ENCODE assay signal across 20 cellular contexts in the genomic region with DNA sequence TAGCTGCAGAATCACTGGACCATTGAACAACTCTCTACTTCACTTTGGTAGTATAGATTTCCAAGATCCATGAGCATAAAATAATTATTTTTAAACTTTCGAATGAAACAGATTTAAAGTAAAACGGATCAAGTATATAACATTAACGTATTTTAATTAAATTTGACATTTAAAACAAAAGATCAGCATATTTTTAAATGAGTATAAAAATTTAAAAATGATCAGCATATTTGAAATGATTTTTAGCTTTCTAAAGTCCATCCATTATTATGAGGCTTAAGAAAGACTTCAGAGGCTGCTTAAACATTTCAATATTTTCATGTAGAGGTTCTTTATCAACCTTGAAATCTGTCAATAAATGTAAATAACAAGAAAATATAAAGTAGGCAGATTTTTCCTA. TPM values are rescaled to one million over a fixed set of nuclear protein-coding genes. Genes with fewer than 3 reads are reported as not detected.
DNase-seq lines count a peak whose midpoint lies in the region; ATAC-seq, FAIRE-seq and TF ChIP-seq lines count a peak whose summit lies in the region.
"Had no signal": no experiment of that assay in that cellular context is flagged by ENCODE, and none has a peak within 500 bp of the region (broad histone marks: within the 10 kb centered on the region; RNA-seq: fewer than 3 reads in every experiment).

No MANE protein-coding gene starts in this region.

- H3K27ac ChIP-seq in HepG2 (ENCODE audit: extremely low read length, insufficient read depth, low read length) (no peak overlapping the region), right lobe of liver (no peak overlapping the region)
- H3K27ac ChIP-seq: 22Rv1, BLaER1 had no signal

- H3K79me2 ChIP-seq in HepG2 (ENCODE audit: insufficient read depth, low read length), result no peaks in the 10 kb centered on the region

- WGBS in HepG2 (ENCODE audit: low lambda C conversion rate), result 87% methylated on average over 3 of the region's 3 CpGs
- WGBS in right lobe of liver (ENCODE audit: insufficient coverage, low coverage, low lambda C conversion rate, missing lambda C conversion rate), result 92% methylated on average over 3 of the region's 3 CpGs

- FAIRE-seq in HepG2 (lab: Jason Lieb, UNC) (no peak), G401.6 (lab: Jason Lieb, UNC) (peak; percentile 8)
- FAIRE-seq: D721Med, GM12878, GM12892, GM18507 had no signal

- TF ChIP-seq POLR2A in HepG2 (IDR thresholded peaks at IDR 0.05; ENCODE audit: insufficient read depth in 1 of 2, low read depth in 2 of 2, low read length in 2 of 2) (no peak), right lobe of liver (IDR thresholded peaks at IDR 0.05) (no peak)

- no peaks in the 10 kb centered on the region for H4K20me1 ChIP-seq in HepG2 (ENCODE audit: insufficient read depth, low read length)
- H4K20me1 ChIP-seq: BLaER1 had no signal

- H3K4me3 ChIP-seq in HepG2 (replicated peaks in 1 of 3; ENCODE audit: insufficient read depth in 1 of 3, low read depth in 2 of 3, low read length in 3 of 3), result no peak overlapping the region
- no peak overlapping the region for H3K4me3 ChIP-seq in right lobe of liver
- H3K4me3 ChIP-seq: BLaER1, GM12878 had no signal

- no peak for TF ChIP-seq EP300 in HepG2 (IDR thresholded peaks at IDR 0.05; ENCODE audit: low read depth in 2 of 2, low read length in 2 of 2)
- TF ChIP-seq EP300 in HepG2 (CRISPR knock-in tag; IDR thresholded peaks at IDR 0.05; ENCODE audit: borderline replicate concordance), result no peak

- no TSS peak for BruUV-seq in HepG2 (replicated peaks; lab: Mats Ljungman, UMichigan)

- H3K9me3 ChIP-seq in HepG2 (ENCODE audit: low read length) (no peaks in the 10 kb centered on the region), right lobe of liver (no peaks in the 10 kb centered on the region)
- H3K9me3 ChIP-seq: BE2C, BLaER1, Caco-2 had no signal

- no peak overlapping the region for H2AFZ ChIP-seq in HepG2 (ENCODE audit: low read length)

- no peak overlapping the region for H3K4me2 ChIP-seq in HepG2 (ENCODE audit: low read depth, low read length)
- H3K4me2 ChIP-seq: BLaER1 had no signal

- H3K9ac ChIP-seq in HepG2 (ENCODE audit: insufficient read depth, low read depth, low read length), result no peak overlapping the region
- H3K9ac ChIP-seq: BLaER1 had no signal

- ATAC-seq in HepG2 (no peak), right lobe of liver (no peak), Right ventricle myocardium superior (ENCODE audit: poor library complexity) (no peak)
- ATAC-seq: CD8-positive, alpha-beta T cell; GM12878 had no signal

- CTCF ChIA-PET in HepG2 (lab: Yijun Ruan, JAX; ENCODE audit: low intra/inter-chr PET ratio, low total read pairs), result no interaction called here

- peaks cover 10% of the 10 kb centered on the region for H3K4me1 ChIP-seq in HepG2 (ENCODE audit: insufficient read depth, low read length)
- H3K4me1 ChIP-seq in right lobe of liver, result peaks cover 0 to 10% (median 0%) of the 10 kb centered on the region in 4 donors
- H3K4me1 ChIP-seq: BE2C, Caco-2 had no signal

- in situ Hi-C loops in HepG2 (cut with HindIII; ENCODE audit: extremely low pct_ligation_motif_present, low pct_unique_long_range_greater_than_20kb), result no loop called here

- TF ChIP-seq CTCF in HepG2 (CRISPR knock-in tag; IDR thresholded peaks at IDR 0.05), result no peak
- no peak for TF ChIP-seq CTCF in right lobe of liver (IDR thresholded peaks at IDR 0.05)

- intact Hi-C loops in HepG2 (cut with micrococcal nuclease; ENCODE audit: unreplicated experiment), result no loop called here
- intact Hi-C loops in right lobe of liver (cut with DNase I), result no loop called here
- intact Hi-C loops in Right ventricle myocardium superior (cut with DNase I), result no loop called here

- H3K27me3 ChIP-seq in HepG2 (ENCODE audit: control insufficient read depth in 1 of 2, insufficient read depth in 2 of 2, low read length in 2 of 2) (no peaks in the 10 kb centered on the region; a peak in 1 of 5 replicates), right lobe of liver (no peaks in the 10 kb centered on the region)
- H3K27me3 ChIP-seq: BE2C, BLaER1 had no signal

- H3K36me3 ChIP-seq in HepG2 (replicated peaks in 1 of 2; ENCODE audit: control insufficient read depth in 1 of 2, insufficient read depth in 2 of 2, low read length in 2 of 2) (no peaks in the 10 kb centered on the region), right lobe of liver (no peaks in the 10 kb centered on the region)
- H3K36me3 ChIP-seq: BE2C, BLaER1 had no signal

- TF ChIP-seq RAD21 in HepG2 (CRISPR knock-in tag; IDR thresholded peaks at IDR 0.05), result no peak

- POLR2A ChIA-PET in HepG2 (lab: Yijun Ruan, JAX), result no interaction called here

- DNase-seq in HepG2 (ENCODE audit: low spot score) (no peak), right lobe of liver (no peak), Right ventricle myocardium superior (no peak)
- DNase-seq in activated CD8-positive, alpha-beta memory T cell treated with anti-CD3 and anti-CD28 coated beads, Interleukin-2, amount 50 U/mL, for 48 hours, result no peak
- DNase-seq: ACHN; BE2C; C1 segment of cervical spinal cord; Caco-2; Calu3; CD4-positive, alpha-beta T cell; CD8-positive, alpha-beta T cell; DMS79 treated with DMSO at 0.1 percent for 48 hours; GDM1 had no signal

TF ChIP-seq in HepG2, 621 proteins besides CTCF, POLR2A, EP300 and RAD21:
- TF ChIP-seq MAFF (IDR thresholded peaks at IDR 0.05; ENCODE audit: low read depth, low read length), result peak; percentile 55; the same call in 1 of the 2 replicates
- no peak for TF ChIP-seq SMC3 (IDR thresholded peaks at IDR 0.05; ENCODE audit: low read length)
- TF ChIP-seq MAFK (conservative IDR thresholded peaks at IDR 0.05 in 1 of 2, IDR thresholded peaks at IDR 0.05 in 1 of 2; ENCODE audit: low read length in 2 of 2), result peak; percentile 40 to 77; a peak in 3 of 4 replicates

RNA-seq across cellular contexts. Expression of a gene that starts 5.2 kb away (rescaled TPM):
- 51.7 and 71.1 TPM in 2 replicates for total RNA-seq in HepG2 (2016; rRNA removed; fragmentation: Illumina TruSeq; extraction: Trizol)
- total RNA-seq in HepG2 (2016; cell fraction: cytosol; rRNA removed; fragmentation: Illumina TruSeq; extraction: Trizol; ENCODE audit: low read depth), result 4.3 and 4.6 TPM in 2 replicates
- 59.0 and 74.8 TPM in 2 replicates for total RNA-seq in HepG2 (2016; cell fraction: insoluble cytoplasmic fraction; rRNA removed; fragmentation: Illumina TruSeq; extraction: Trizol)
- 15.7 and 19.6 TPM in 2 replicates for total RNA-seq in HepG2 (2016; cell fraction: membrane; rRNA removed; fragmentation: Illumina TruSeq; extraction: Trizol)
- 101 and 112 TPM in 2 replicates for total RNA-seq in HepG2 (2016; cell fraction: nucleus; rRNA removed; fragmentation: Illumina TruSeq; extraction: Trizol)
- polyA plus RNA-seq in HepG2 (2011; rRNA removed), result 12.2 and 17.3 TPM in 2 replicates
- polyA plus RNA-seq in HepG2 (2011; cell fraction: cytosol; rRNA removed), result 4.4 and 8.1 TPM in 2 replicates
- 17.2 and 21.5 TPM in 2 replicates for polyA plus RNA-seq in HepG2 (2011; cell fraction: nucleus; rRNA removed)
- polyA plus RNA-seq in HepG2 (2012), result 16.2 and 23.0 TPM in 2 replicates
- polyA plus RNA-seq in HepG2 (2016; cell fraction: cytosol; fragmentation: Illumina TruSeq; extraction: Trizol; ENCODE audit: low read depth), result 2.6 and 3.7 TPM in 2 replicates
- polyA plus RNA-seq in HepG2 (2016; cell fraction: insoluble cytoplasmic fraction; fragmentation: Illumina TruSeq; extraction: Trizol; ENCODE audit: low read depth), result 41.4 and 47.0 TPM in 2 replicates
- 5.2 and 6.0 TPM in 2 replicates for polyA plus RNA-seq in HepG2 (2016; cell fraction: membrane; fragmentation: Illumina TruSeq; extraction: Trizol; ENCODE audit: low read depth)
- polyA plus RNA-seq in HepG2 (2016; cell fraction: nucleus; fragmentation: Illumina TruSeq; extraction: Trizol; ENCODE audit: insufficient read depth, low read depth), result 48.6 and 55.6 TPM in 2 replicates
- 16.5 and 37.4 TPM in 2 replicates for polyA minus RNA-seq in HepG2 (2011; rRNA and poly(A)+ RNA removed; ENCODE audit: low replicate concordance)
- polyA minus RNA-seq in HepG2 (2011; cell fraction: cytosol; rRNA and poly(A)+ RNA removed), result 8.4 and 9.7 TPM in 2 replicates
- polyA minus RNA-seq in HepG2 (2011; cell fraction: nucleus; rRNA and poly(A)+ RNA removed), result 174 and 212 TPM in 2 replicates
- total RNA-seq in right lobe of liver, result 10 to 100 TPM; 32.4 to 60.5 (median 37.9) TPM
- 55.0 TPM for total RNA-seq in Right ventricle myocardium superior
